ENCODE assay signal across 26 cellular contexts in the genomic region with DNA sequence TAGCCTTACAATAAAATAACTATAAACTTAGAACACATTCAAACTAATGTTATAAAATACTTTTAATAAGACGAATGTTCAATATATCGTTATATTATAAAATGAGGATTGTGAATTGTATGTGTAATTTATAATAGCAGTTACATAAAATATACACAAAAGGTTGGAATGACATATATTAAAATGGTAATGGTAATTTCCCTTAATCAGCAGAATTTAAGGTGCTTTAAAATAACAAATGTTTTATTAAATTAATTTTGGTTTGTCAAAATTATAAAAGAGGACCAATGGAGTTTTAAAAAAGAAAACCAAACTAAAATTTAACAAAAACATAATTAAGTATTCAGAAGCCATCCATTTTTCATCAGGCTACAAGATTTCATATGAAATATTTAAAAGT.
"Had no signal": no experiment of that assay in that cellular context is flagged by ENCODE, and none has a peak within 500 bp of the region (broad histone marks: within the 10 kb centered on the region; RNA-seq: fewer than 3 reads in every experiment).

No MANE protein-coding gene starts in this region.

- ATAC-seq: left cardiac atrium; left lobe of liver; lower lobe of right lung; natural killer cell treated with Interleukin-12 subunit alpha and Interleukin-12 subunit beta and Interleukin-15 and Interleukin-18, amount 100 ng/mL, for 72 hours; sciatic nerve; stimulated activated effector memory CD8-positive, alpha-beta T cell treated with anti-CD3 and anti-CD28 coated beads, Interleukin-12 subunit alpha, Interleukin-12 subunit beta, amount 100 ng/mL, for 72 hours had no signal

- H3K9me3 ChIP-seq: lower lobe of right lung, ovary, right atrium auricular region, suprapubic skin, thoracic aorta, tibial artery, uterus had no signal

- H3K36me3 ChIP-seq: lower lobe of right lung, ovary, right atrium auricular region, suprapubic skin, thoracic aorta, tibial artery had no signal

- H3K27me3 ChIP-seq: hepatocyte, ovary, right atrium auricular region, suprapubic skin, tibial artery, uterus had no signal

- H3K27ac ChIP-seq: hepatocyte, lower lobe of right lung, ovary, right atrium auricular region, skin epidermis, suprapubic skin, thoracic aorta, tibial artery, uterus had no signal

- H3K4me3 Mint-ChIP-seq: mesothelial cell of epicardium; naive B cell; natural killer cell treated with Interleukin-12 subunit alpha and Interleukin-12 subunit beta and Interleukin-15 and Interleukin-18, amount 100 ng/mL, for 72 hours; stimulated activated effector memory CD8-positive, alpha-beta T cell treated with anti-CD3 and anti-CD28 coated beads, Interleukin-12 subunit alpha, Interleukin-12 subunit beta, amount 100 ng/mL, for 72 hours; stimulated activated naive CD8-positive, alpha-beta T cell treated with anti-CD3 and anti-CD28 coated beads, Interleukin-15, Interleukin-2, amounts not matched to agents 100 ng/mL and 50 ng/mL, for 24 hours; type B pancreatic cell had no signal

- H3K4me1 Mint-ChIP-seq: mesothelial cell of epicardium; naive B cell; stimulated activated effector memory CD8-positive, alpha-beta T cell treated with anti-CD3 and anti-CD28 coated beads, Interleukin-12 subunit alpha, Interleukin-12 subunit beta, amount 100 ng/mL, for 72 hours had no signal

- H3K36me3 Mint-ChIP-seq: mesothelial cell of epicardium; naive B cell; natural killer cell treated with Interleukin-12 subunit alpha and Interleukin-12 subunit beta and Interleukin-15 and Interleukin-18, amount 100 ng/mL, for 72 hours; stimulated activated effector memory CD8-positive, alpha-beta T cell treated with anti-CD3 and anti-CD28 coated beads, Interleukin-12 subunit alpha, Interleukin-12 subunit beta, amount 100 ng/mL, for 72 hours; type B pancreatic cell had no signal

- H3K4me3 ChIP-seq: hepatocyte, lower lobe of right lung, ovary, right atrium auricular region, skin epidermis, suprapubic skin, thoracic aorta, tibial artery, uterus had no signal

- H3K9me3 Mint-ChIP-seq: type B pancreatic cell had no signal

- H3K4me2 ChIP-seq: hepatocyte had no signal

- H3K27ac Mint-ChIP-seq: mesothelial cell of epicardium; naive B cell; natural killer cell treated with Interleukin-12 subunit alpha and Interleukin-12 subunit beta and Interleukin-15 and Interleukin-18, amount 100 ng/mL, for 72 hours; progenitor cell of endocrine pancreas; stimulated activated effector memory CD8-positive, alpha-beta T cell treated with anti-CD3 and anti-CD28 coated beads, Interleukin-12 subunit alpha, Interleukin-12 subunit beta, amount 100 ng/mL, for 72 hours; stimulated activated naive CD8-positive, alpha-beta T cell treated with anti-CD3 and anti-CD28 coated beads, Interleukin-15, Interleukin-2, amounts not matched to agents 100 ng/mL and 50 ng/mL, for 24 hours; type B pancreatic cell had no signal

- DNase-seq: islet precursor cell; kidney glomerular epithelial cell; left cardiac atrium; lower lobe of right lung; mammary epithelial cell; mesenchymal stem cell; naive B cell; ovary; stimulated activated CD4-positive, alpha-beta T cell treated with anti-CD3 and anti-CD28 coated beads, Interleukin-12 subunit alpha, Interleukin-12 subunit beta, amount 100 ng/mL, for 4 hours; stimulated activated CD4-positive, alpha-beta T cell treated with anti-CD3 and anti-CD28 coated beads, Interleukin-4, amount 100 ng/mL, for 24 hours; stimulated activated naive CD4-positive, alpha-beta T cell; tibial artery; uterus had no signal

- H3K4me1 ChIP-seq: lower lobe of right lung, right atrium auricular region, suprapubic skin, tibial artery, uterus had no signal

- H3K79me2 ChIP-seq: hepatocyte had no signal

- H3K27me3 Mint-ChIP-seq: naive B cell; natural killer cell treated with Interleukin-12 subunit alpha and Interleukin-12 subunit beta and Interleukin-15 and Interleukin-18, amount 100 ng/mL, for 72 hours; progenitor cell of endocrine pancreas; stimulated activated naive CD8-positive, alpha-beta T cell treated with anti-CD3 and anti-CD28 coated beads, Interleukin-15, Interleukin-2, amounts not matched to agents 100 ng/mL and 50 ng/mL, for 24 hours; type B pancreatic cell had no signal

- H2AFZ ChIP-seq: hepatocyte had no signal
